ENCODE assay signal across 11 cellular contexts in the genomic region with DNA sequence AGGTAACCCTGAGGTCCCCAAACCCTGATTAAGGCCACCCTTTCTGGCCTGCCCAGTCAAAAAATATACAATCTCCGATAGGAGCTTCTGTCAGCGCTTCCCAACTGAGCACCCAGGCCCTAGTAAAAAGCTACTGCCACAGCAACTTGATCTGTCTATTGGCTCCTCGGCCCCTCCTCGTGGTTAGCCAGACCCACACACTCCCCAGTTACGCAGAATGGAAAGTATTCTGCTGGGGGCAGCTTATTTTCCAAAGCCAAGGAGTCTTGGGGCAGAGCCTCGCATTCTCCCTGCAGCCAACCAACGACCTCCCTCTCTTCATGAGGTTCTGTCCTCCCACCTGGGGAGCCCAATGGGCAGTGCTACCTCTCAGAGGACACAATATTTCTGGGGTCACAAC. TPM values are rescaled to one million over a fixed set of nuclear protein-coding genes. Genes with fewer than 3 reads are reported as not detected.
DNase-seq lines count a peak whose midpoint lies in the region; ATAC-seq lines count a peak whose summit lies in the region.
"Had no signal": no experiment of that assay in that cellular context is flagged by ENCODE, and none has a peak within 500 bp of the region (broad histone marks: within the 10 kb centered on the region; RNA-seq: fewer than 3 reads in every experiment).

No MANE protein-coding gene starts in this region.

- DNase-seq in T-cell = no peak
- DNase-seq in naive B cell = no peak
- DNase-seq in GM03348 (ENCODE audit: low spot score) = no peak
- no peak for DNase-seq in activated CD4-positive, alpha-beta T cell treated with anti-CD3 and anti-CD28 coated beads, Interleukin-2, amount 50 U/mL, for 48 hours
- DNase-seq in amygdala (lab: John Stamatoyannopoulos, UW) = no peak
- DNase-seq: DMS53, NCI-H1436 treated with DMSO at 0.1 percent for 48 hours had no signal

- H3K27ac ChIP-seq in cingulate gyrus (ENCODE audit: low read depth, low read length) (peak overlapping the region; percentile 99), temporal lobe (ENCODE audit: low read depth, low read length) (peak overlapping the region; percentile 97)
- H3K27ac ChIP-seq: neutrophil had no signal

- no peaks in the 10 kb centered on the region for H3K9me3 Mint-ChIP-seq in T-cell
- no peaks in the 10 kb centered on the region for H3K9me3 Mint-ChIP-seq in naive B cell
- H3K9me3 Mint-ChIP-seq: T-helper 2 cell treated with Interferon-gamma antibody and Interleukin-4, amounts not matched to agents 5 μg/mL and 100 μg/mL, for 36 hours had no signal

- H3K4me3 Mint-ChIP-seq in T-cell = peak overlapping the region in 1 of 3 donors; percentile 4
- H3K4me3 Mint-ChIP-seq in naive B cell = peak overlapping the region in 2 of 8 donors; percentile 1 to 22
- H3K4me3 Mint-ChIP-seq: T-helper 2 cell treated with Interferon-gamma antibody and Interleukin-4, amounts not matched to agents 5 μg/mL and 100 μg/mL, for 36 hours had no signal

- CTCF ChIA-PET in T-cell (lab: Charles Lee) = interaction anchor here (0.6 to 1.4 kb wide), 5 partner anchors 16 to 160 kb away, joined by 3 to 7 read pairs (median 5); no protein-coding TSS in a partner anchor

- no peak for ATAC-seq in T-cell (replicated peaks in 1 of 4)
- ATAC-seq in naive B cell (ENCODE audit: low read depth in 2 of 2) = no peak

- H3K27ac Mint-ChIP-seq in T-cell (peak overlapping the region; percentile 97 to 98), naive B cell (peak overlapping the region; percentile 77 to 98 (median 94))
- H3K27ac Mint-ChIP-seq: T-helper 2 cell treated with Interferon-gamma antibody and Interleukin-4, amounts not matched to agents 5 μg/mL and 100 μg/mL, for 36 hours had no signal

- POLR2A ChIA-PET in T-cell (lab: Charles Lee) = interaction anchor here in 1 of 2 donors (0.9 kb wide), 1 partner anchor 12 kb away, joined by 4 read pairs; no protein-coding TSS in a partner anchor

- H3K36me3 Mint-ChIP-seq in T-cell (no peaks in the 10 kb centered on the region), naive B cell (no peaks in the 10 kb centered on the region)

- no peaks in the 10 kb centered on the region for H3K27me3 Mint-ChIP-seq in T-cell
- no peaks in the 10 kb centered on the region for H3K27me3 Mint-ChIP-seq in naive B cell

- H3K4me1 Mint-ChIP-seq in T-cell (peaks cover 70 to 80% (median 77%) of the 10 kb centered on the region in 3 donors), naive B cell (peaks cover 66 to 86% (median 83%) of the 10 kb centered on the region in 3 donors)

RNA-seq across cellular contexts. Expression of gene FMNL3, which starts 32.1 kb away (rescaled TPM):
- total RNA-seq in T-cell = 10 to 100 TPM; 34.2 to 45.5 (median 41.1) TPM
- polyA plus RNA-seq in naive B cell (ENCODE audit: low read depth in 6 of 6) = 10 to 100 TPM in 4 of 6 donors, 1 to 10 TPM in 2; 1.6 to 18.3 (median 15.2) TPM
- total RNA-seq in temporal lobe = 8.1 TPM

RNA-seq across cellular contexts. Expression of gene PRPF40B, which starts 51.8 kb away (rescaled TPM):
- 10 to 100 TPM in 4 of 5 donors, 1 to 10 TPM in 1; 7.4 to 18.0 (median 16.5) TPM for total RNA-seq in T-cell
- polyA plus RNA-seq in naive B cell (ENCODE audit: low read depth in 6 of 6) = 1 to 10 TPM; 1.3 to 3.4 (median 2.0) TPM
- 13.8 TPM for total RNA-seq in temporal lobe
